15 cellular contexts compared by ENCODE assay signal in the genomic region with DNA sequence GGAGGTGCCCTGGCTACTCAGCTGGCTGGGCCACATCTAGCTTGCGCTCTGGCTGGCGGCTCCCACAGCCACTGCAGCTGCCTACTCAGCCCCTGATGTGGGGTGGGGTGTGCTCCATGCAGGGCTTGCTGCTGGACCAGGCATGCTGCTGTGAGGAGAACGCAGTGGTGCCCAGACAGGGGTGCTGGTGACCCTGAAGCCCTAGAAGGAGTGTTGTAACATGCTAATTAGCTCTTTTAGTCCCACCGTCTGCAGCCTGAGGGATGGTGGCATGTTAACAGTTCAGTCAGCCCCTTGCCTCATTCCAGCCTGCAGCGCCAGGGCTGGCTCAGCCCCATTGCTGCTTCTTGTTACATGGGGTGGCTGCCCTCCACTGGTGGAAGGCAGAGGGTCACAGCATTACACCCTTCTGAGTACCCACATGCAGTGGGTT.
DNase-seq lines count a peak whose midpoint lies in the region; ATAC-seq, FAIRE-seq and TF ChIP-seq lines count a peak whose summit lies in the region.
"Had no signal": no experiment of that assay in that cellular context is flagged by ENCODE, and none has a peak within 500 bp of the region (broad histone marks: within the 10 kb centered on the region; RNA-seq: fewer than 3 reads in every experiment).

No MANE protein-coding gene starts in this region.

- H3K27me3 Mint-ChIP-seq in neural crest cell (ENCODE audit: low read depth) (no peaks in the 10 kb centered on the region), mesothelial cell of epicardium (ENCODE audit: low read depth) (no peaks in the 10 kb centered on the region)
- H3K27me3 Mint-ChIP-seq in stimulated activated naive CD8-positive, alpha-beta T cell treated with anti-CD3 and anti-CD28 coated beads, Interleukin-15, amount 100 ng/mL, for 72 hours = no peaks in the 10 kb centered on the region
- H3K27me3 Mint-ChIP-seq: activated naive CD8-positive, alpha-beta T cell had no signal

- intact Hi-C loops in GM12878 (cut with micrococcal nuclease; ENCODE audit: unreplicated experiment) = loop anchor here (5.0 kb wide), 1 partner anchor 277 kb away; no protein-coding TSS in a partner anchor

- H3K4me1 Mint-ChIP-seq in neural crest cell = no peaks in the 10 kb centered on the region
- H3K4me1 Mint-ChIP-seq in mesothelial cell of epicardium = no peaks in the 10 kb centered on the region
- no peaks in the 10 kb centered on the region for H3K4me1 Mint-ChIP-seq in stimulated activated naive CD8-positive, alpha-beta T cell treated with anti-CD3 and anti-CD28 coated beads, Interleukin-15, amount 100 ng/mL, for 72 hours

- no peak overlapping the region for H3K4me3 Mint-ChIP-seq in neural crest cell
- no peak overlapping the region for H3K4me3 Mint-ChIP-seq in mesothelial cell of epicardium
- H3K4me3 Mint-ChIP-seq in stimulated activated naive CD8-positive, alpha-beta T cell treated with anti-CD3 and anti-CD28 coated beads, Interleukin-15, amount 100 ng/mL, for 72 hours = no peak overlapping the region
- H3K4me3 Mint-ChIP-seq: activated naive CD8-positive, alpha-beta T cell had no signal

- no peak overlapping the region for H3K27ac Mint-ChIP-seq in neural crest cell (ENCODE audit: unreplicated experiment)
- H3K27ac Mint-ChIP-seq in mesothelial cell of epicardium = no peak overlapping the region
- no peak overlapping the region for H3K27ac Mint-ChIP-seq in stimulated activated naive CD8-positive, alpha-beta T cell treated with anti-CD3 and anti-CD28 coated beads, Interleukin-15, amount 100 ng/mL, for 72 hours
- H3K27ac Mint-ChIP-seq: activated naive CD8-positive, alpha-beta T cell had no signal

- no peaks in the 10 kb centered on the region for H3K36me3 ChIP-seq in GM12878 (ENCODE audit: control insufficient read depth in 2 of 2, insufficient read depth in 2 of 2, low read length in 1 of 2)
- H3K36me3 ChIP-seq: left lung, pancreas had no signal

- TF ChIP-seq EP300 in GM12878 (IDR thresholded peaks at IDR 0.05; ENCODE audit: borderline replicate concordance in 1 of 2, control insufficient read depth in 1 of 2, low read depth in 2 of 2, low read length in 2 of 2) = no peak

- H3K36me3 Mint-ChIP-seq in neural crest cell (ENCODE audit: low read depth) (no peaks in the 10 kb centered on the region), mesothelial cell of epicardium (no peaks in the 10 kb centered on the region)
- H3K36me3 Mint-ChIP-seq: activated naive CD8-positive, alpha-beta T cell had no signal

- RAD21 ChIA-PET in GM12878 (lab: Charles Lee; ENCODE audit: unreplicated experiment) = interaction anchor here (0.8 to 1.5 kb wide), 10 partner anchors 9 to 619 kb away, joined by 3 to 18 read pairs (median 4); no protein-coding TSS in a partner anchor

- peak; percentile 78 for ATAC-seq in GM12878
- no peak for ATAC-seq in stimulated activated naive CD8-positive, alpha-beta T cell treated with anti-CD3 and anti-CD28 coated beads, Interleukin-15, amount 100 ng/mL, for 72 hours
- ATAC-seq: left lung, pancreas had no signal

- POLR2A ChIA-PET in GM12878 (lab: Charles Lee) = no interaction called here

- no peak for TF ChIP-seq POLR2A in GM12878 (IDR thresholded peaks at IDR 0.05; ENCODE audit: low read depth, low read length)

- H3K4me3 ChIP-seq in GM12878 = no peak overlapping the region
- H3K4me3 ChIP-seq: left lung, pancreas had no signal

- CTCF ChIA-PET in GM12878 (lab: Yijun Ruan, JAX) = interaction anchor here (0.7 to 1.4 kb wide), 13 partner anchors 9 to 619 kb away, joined by 3 to 15 read pairs (median 4); no protein-coding TSS in a partner anchor

- H3K9me3 ChIP-seq in GM12878 (replicated peaks; ENCODE audit: control insufficient read depth, insufficient read depth, low read length) = no peaks in the 10 kb centered on the region
- H3K9me3 ChIP-seq: pancreas had no signal

- TF ChIP-seq RAD21 in GM12878 (IDR thresholded peaks at IDR 0.05; ENCODE audit: insufficient read depth, low read depth, low read length) = peak; percentile 39; the same call in 1 of the 2 replicates

- no peaks in the 10 kb centered on the region for H4K20me1 ChIP-seq in GM12878 (ENCODE audit: control insufficient read depth, insufficient read depth)

- WGBS in GM12878 (ENCODE audit: insufficient coverage, insufficient replicate concordance, low lambda C conversion rate, missing lambda C conversion rate) = 22% methylated on average over 5 of the region's 5 CpGs

- H3K9me3 Mint-ChIP-seq in neural crest cell (peaks cover 7% of the 10 kb centered on the region), mesothelial cell of epicardium (peaks cover 18% of the 10 kb centered on the region)
- H3K9me3 Mint-ChIP-seq in stimulated activated naive CD8-positive, alpha-beta T cell treated with anti-CD3 and anti-CD28 coated beads, Interleukin-15, amount 100 ng/mL, for 72 hours = peaks cover 11 to 31% of the 10 kb centered on the region in 2 donors

- no peak for FAIRE-seq in GM12878 (lab: Jason Lieb, UNC)
- FAIRE-seq: pancreas had no signal

- no peak overlapping the region for H2AFZ ChIP-seq in GM12878 (ENCODE audit: control insufficient read depth, low read depth, low read length)

- no peaks in the 10 kb centered on the region for H3K27me3 ChIP-seq in GM12878 (replicated peaks in 1 of 2; ENCODE audit: control insufficient read depth in 2 of 2, insufficient read depth in 2 of 2, low read length in 1 of 2)
- H3K27me3 ChIP-seq: left lung, pancreas had no signal

- SMC1A ChIA-PET in GM12878 (lab: Charles Lee; ENCODE audit: uncharacterized antibody, unreplicated experiment) = interaction anchor here (0.7 to 1.4 kb wide), 9 partner anchors 15 to 619 kb away, joined by 3 to 9 read pairs (median 4); no protein-coding TSS in a partner anchor

- H3K9ac ChIP-seq in GM12878 (ENCODE audit: control insufficient read depth, insufficient read depth, low read length) = no peak overlapping the region

- no TSS peak for BruUV-seq in GM12878 (replicated peaks; lab: Mats Ljungman, UMichigan)

- no peak overlapping the region for H3K27ac ChIP-seq in GM12878 (ENCODE audit: control insufficient read depth, insufficient read depth)
- H3K27ac ChIP-seq: left lung, pancreas had no signal

- in situ Hi-C loops in GM12878 (cut with MboI) = no loop called here

- no peaks in the 10 kb centered on the region for H3K4me1 ChIP-seq in GM12878 (ENCODE audit: control insufficient read depth, insufficient read depth, low read length)
- H3K4me1 ChIP-seq: left lung, pancreas had no signal

- peak; percentile 39 for DNase-seq in D341Med (ENCODE audit: low spot score)
- DNase-seq in LHCN-M2 (ENCODE audit: low read depth) = peak; percentile 4
- no peak for DNase-seq in GM12878 (ENCODE audit: low read depth, low spot score)
- DNase-seq in neural crest cell (ENCODE audit: low read depth, low spot score) = peak; percentile 12
- DNase-seq in activated naive CD4-positive, alpha-beta T cell treated with Interleukin-2 at 50 U/mL for 16 hours = no peak
- no peak for DNase-seq in mesothelial cell of epicardium (ENCODE audit: low spot score in 2 of 2, unreplicated experiment in 2 of 2)
- no peak for DNase-seq in stimulated activated naive CD8-positive, alpha-beta T cell treated with anti-CD3 and anti-CD28 coated beads, Interleukin-15, amount 100 ng/mL, for 72 hours
- no peak for DNase-seq in GM19238 (ENCODE audit: insufficient read length, low spot score)
- DNase-seq: cortex of kidney; foreskin fibroblast; NCI-H510A; stimulated activated CD4-positive, alpha-beta T cell treated with anti-CD3 and anti-CD28 coated beads, Interleukin-4, amount 100 ng/mL, for 1 hour had no signal

- TF ChIP-seq CTCF in GM12878 (IDR thresholded peaks at IDR 0.05 in 2 of 3, conservative IDR thresholded peaks at IDR 0.05 in 1 of 3; ENCODE audit: control insufficient read depth in 2 of 3, extremely low read depth in 1 of 3, insufficient read depth in 1 of 3, low read depth in 3 of 3, low read length in 3 of 3) (peak in 2 of 3 experiments; percentile 25 to 56; a peak in 2 of 6 replicates), neural crest cell (conservative IDR thresholded peaks at IDR 0.05) (peak; percentile 40), mesothelial cell of epicardium (IDR thresholded peaks at IDR 0.05; ENCODE audit: unreplicated experiment) (no peak)

- no peaks in the 10 kb centered on the region for H3K79me2 ChIP-seq in GM12878 (ENCODE audit: control insufficient read depth, insufficient read depth, low read length)

- H3K4me2 ChIP-seq in GM12878 (ENCODE audit: control insufficient read depth, insufficient read depth) = no peak overlapping the region

TF ChIP-seq in GM12878, 131 proteins besides CTCF, POLR2A, EP300 and RAD21:
- TF ChIP-seq E2F8 (IDR thresholded peaks at IDR 0.05; ENCODE audit: low read depth, partially characterized antibody) = no peak
- TF ChIP-seq CBX3 (IDR thresholded peaks at IDR 0.05; ENCODE audit: borderline replicate concordance, low read depth) = no peak
- TF ChIP-seq PAX8 (IDR thresholded peaks at IDR 0.05) = no peak
- no peak for TF ChIP-seq SIN3A (IDR thresholded peaks at IDR 0.05; ENCODE audit: low read depth, low read length)
- no peak for TF ChIP-seq BRCA1 (IDR thresholded peaks at IDR 0.05; ENCODE audit: low read depth, low read length)
- TF ChIP-seq MYB (IDR thresholded peaks at IDR 0.05; ENCODE audit: borderline replicate concordance, low read depth, low read length) = no peak
- no peak for TF ChIP-seq SUPT20H (IDR thresholded peaks at IDR 0.05; ENCODE audit: borderline replicate concordance, control insufficient read depth, low read depth, low read length)
- TF ChIP-seq SREBF1 (IDR thresholded peaks at IDR 0.05; ENCODE audit: low read length) = no peak
- no peak for TF ChIP-seq RFX5 (IDR thresholded peaks at IDR 0.05; ENCODE audit: low read depth, low read length)
- no peak for TF ChIP-seq ZBED1 (IDR thresholded peaks at IDR 0.05; ENCODE audit: borderline replicate concordance)

Comparison
In these comparisons a context has a peak if more than half of its experiments do, and no peak if none do; other contexts are left out.
1. DNase-seq: peak in D341Med (single experiment), LHCN-M2 (single experiment) and neural crest cell (single experiment); none in GM12878 (single experiment), activated naive CD4-positive, alpha-beta T cell treated with Interleukin-2 at 50 U/mL for 16 hours (single experiment), mesothelial cell of epicardium (0 of 2), stimulated activated naive CD8-positive, alpha-beta T cell treated with anti-CD3 and anti-CD28 coated beads, Interleukin-15, amount 100 ng/mL, for 72 hours (0 of 2) and GM19238 (single experiment).